Comparison of ENCODE assay signal across 32 cellular contexts in genomic region chr13:78460176-78460575, GRCh38.
"Had no signal": no experiment of that assay in that cellular context is flagged by ENCODE, and none has a peak within 500 bp of the region (broad histone marks: within the 10 kb centered on the region; RNA-seq: fewer than 3 reads in every experiment).

No MANE protein-coding gene starts in this region.

- ATAC-seq: activated CD8-positive, alpha-beta T cell treated with anti-CD3 and anti-CD28 coated beads for 36 hours; activated T-cell treated with anti-CD3 and anti-CD28 coated beads, Interleukin-2, amount 50 U/mL, for 4 hours; activated T-helper 17 cell treated with anti-CD3 and anti-CD28 coated beads, Interleukin-2, amount 50 U/mL, for 72 hours; esophagus mucosa; WTC11 had no signal

- H3K36me3 ChIP-seq: brain microvascular endothelial cell had no signal

- H3K36me3 Mint-ChIP-seq: activated naive CD8-positive, alpha-beta T cell; WTC11 had no signal

- H3K27ac ChIP-seq: brain microvascular endothelial cell, coronary artery, dorsolateral prefrontal cortex, VCaP had no signal

- H3K4me3 Mint-ChIP-seq: activated CD4-positive, alpha-beta T cell treated with anti-CD3 and anti-CD28 coated beads, Interleukin-2, amount 10 ng/mL, durations not matched to agents 7 days and 5 days; activated CD8-positive, alpha-beta T cell treated with anti-CD3 and anti-CD28 coated beads for 36 hours; activated naive CD8-positive, alpha-beta T cell; activated T-cell treated with anti-CD3 and anti-CD28 coated beads, Interleukin-2, amount 50 U/mL, for 4 hours; activated T-helper 17 cell treated with anti-CD3 and anti-CD28 coated beads, Interleukin-2, amount 50 U/mL, for 72 hours; central memory CD8-positive, alpha-beta T cell; dendritic cell treated with granulocyte-macrophage colony-stimulating factor and Interleukin-4, amounts not matched to agents 40 ng/mL and 50 ng/mL, for 4 days; endodermal cell; WTC11 had no signal

- H3K9me3 Mint-ChIP-seq: activated CD4-positive, alpha-beta T cell treated with anti-CD3 and anti-CD28 coated beads, Interleukin-2, amount 10 ng/mL, durations not matched to agents 7 days and 5 days; activated CD8-positive, alpha-beta T cell treated with anti-CD3 and anti-CD28 coated beads for 36 hours; activated T-cell treated with anti-CD3 and anti-CD28 coated beads, Interleukin-2, amount 50 U/mL, for 4 hours; dendritic cell treated with granulocyte-macrophage colony-stimulating factor and Interleukin-4, amounts not matched to agents 40 ng/mL and 50 ng/mL, for 4 days; endodermal cell had no signal

- DNase-seq: activated CD4-positive, alpha-beta T cell treated with anti-CD3 and anti-CD28 coated beads for 1 hour; activated CD4-positive, alpha-beta T cell treated with anti-CD3 and anti-CD28 coated beads for 4 hours; activated CD4-positive, alpha-beta T cell treated with anti-CD3 and anti-CD28 coated beads, Interleukin-2, amount 10 ng/mL, durations not matched to agents 7 days and 5 days; activated CD4-positive, alpha-beta T cell treated with anti-CD3 and anti-CD28 coated beads, Interleukin-2, amount 50 U/mL, for 4 hours; activated CD8-positive, alpha-beta memory T cell treated with anti-CD3 and anti-CD28 coated beads for 24 hours; activated CD8-positive, alpha-beta T cell treated with anti-CD3 and anti-CD28 coated beads for 36 hours; activated effector memory CD4-positive, alpha-beta T cell treated with Interleukin-2 at 50 U/mL for 16 hours; activated gamma-delta T cell treated with Interleukin-2 at 50 U/mL for 16 hours; activated naive CD4-positive, alpha-beta T cell treated with anti-CD3 and anti-CD28 coated beads, Interleukin-2, amount 50 U/mL, for 16 hours; activated naive CD4-positive, alpha-beta T cell treated with Interleukin-2 at 50 U/mL for 16 hours; activated T-cell treated with anti-CD3 and anti-CD28 coated beads, Interleukin-2, amount 50 U/mL, for 4 hours; amniotic stem cell; anterior cingulate cortex; brain microvascular endothelial cell; dorsolateral prefrontal cortex; effector memory CD4-positive, alpha-beta T cell; endodermal cell; foreskin fibroblast; head of caudate nucleus; T-helper 2 cell had no signal

- H3K27ac Mint-ChIP-seq: activated CD4-positive, alpha-beta T cell treated with anti-CD3 and anti-CD28 coated beads, Interleukin-2, amount 10 ng/mL, durations not matched to agents 7 days and 5 days; activated CD8-positive, alpha-beta T cell treated with anti-CD3 and anti-CD28 coated beads for 36 hours; activated naive CD8-positive, alpha-beta T cell; activated T-helper 17 cell treated with anti-CD3 and anti-CD28 coated beads, Interleukin-2, amount 50 U/mL, for 72 hours; dendritic cell treated with granulocyte-macrophage colony-stimulating factor and Interleukin-4, amounts not matched to agents 40 ng/mL and 50 ng/mL, for 4 days; endodermal cell; WTC11 had no signal

- H3K4me3 ChIP-seq: coronary artery, dorsolateral prefrontal cortex had no signal

- H3K27me3 ChIP-seq: brain microvascular endothelial cell had no signal

- H3K4me1 Mint-ChIP-seq: activated CD4-positive, alpha-beta T cell treated with anti-CD3 and anti-CD28 coated beads, Interleukin-2, amount 10 ng/mL, durations not matched to agents 7 days and 5 days; activated T-helper 17 cell treated with anti-CD3 and anti-CD28 coated beads, Interleukin-2, amount 50 U/mL, for 72 hours; central memory CD8-positive, alpha-beta T cell; endodermal cell; WTC11 had no signal

- H3K27me3 Mint-ChIP-seq: activated CD4-positive, alpha-beta T cell treated with anti-CD3 and anti-CD28 coated beads, Interleukin-2, amount 10 ng/mL, durations not matched to agents 7 days and 5 days; activated T-helper 17 cell treated with anti-CD3 and anti-CD28 coated beads, Interleukin-2, amount 50 U/mL, for 72 hours; central memory CD8-positive, alpha-beta T cell; dendritic cell treated with granulocyte-macrophage colony-stimulating factor and Interleukin-4, amounts not matched to agents 40 ng/mL and 50 ng/mL, for 4 days had no signal

- FAIRE-seq: astrocyte, bronchial epithelial cell, frontal cortex, TTC549 had no signal
